ENCODE assay signal across 14 cellular contexts in genomic region chr1:151475175-151475574, GRCh38. TPM values are rescaled to one million over a fixed set of nuclear protein-coding genes. Genes with fewer than 3 reads are reported as not detected.
A peak's percentile ranks its signal among the peaks of the same experiment; 100 is the strongest.
DNase-seq lines count a peak whose midpoint lies in the region; ATAC-seq, FAIRE-seq and TF ChIP-seq lines count a peak whose summit lies in the region.
"Had no signal": no experiment of that assay in that cellular context is flagged by ENCODE, and none has a peak within 500 bp of the region (broad histone marks: within the 10 kb centered on the region; RNA-seq: fewer than 3 reads in every experiment).

No MANE protein-coding gene starts in this region.

- no peaks in the 10 kb centered on the region for H3K36me3 Mint-ChIP-seq in activated CD4-positive, alpha-beta T cell treated with anti-CD3 and anti-CD28 coated beads, Interleukin-2, amount 10 ng/mL, durations not matched to agents 24 days and 14 days (ENCODE audit: low read depth)

- peaks cover 4% of the 10 kb centered on the region for H3K27me3 Mint-ChIP-seq in activated CD4-positive, alpha-beta T cell treated with anti-CD3 and anti-CD28 coated beads, Interleukin-2, amount 10 ng/mL, durations not matched to agents 24 days and 14 days

- no peaks in the 10 kb centered on the region for H3K9me3 Mint-ChIP-seq in activated CD4-positive, alpha-beta T cell treated with anti-CD3 and anti-CD28 coated beads, Interleukin-2, amount 10 ng/mL, durations not matched to agents 24 days and 14 days
- H3K9me3 Mint-ChIP-seq: activated T-helper 1 cell treated with anti-CD3 and anti-CD28 coated beads, Interleukin-12 subunit alpha, Interleukin-12 subunit beta, Interleukin-2, Interleukin-4 antibody, amounts not matched to agents 30 ng/mL and 10 ng/mL and 1 ng/mL, durations not matched to agents 14 hours and 24 hours and 36 hours had no signal

- ATAC-seq in GM18519 (IDR thresholded peaks at IDR 0.05; ENCODE audit: low FRiP score, unreplicated experiment) (peak; percentile 62), GM21390 (IDR thresholded peaks at IDR 0.05; ENCODE audit: unreplicated experiment) (peak; percentile 88), HG03196 (IDR thresholded peaks at IDR 0.05; ENCODE audit: unreplicated experiment) (peak; percentile 77), pancreas (no peak), upper lobe of right lung (no peak)

- no peaks in the 10 kb centered on the region for H3K27me3 ChIP-seq in pancreas
- H3K27me3 ChIP-seq in upper lobe of right lung = no peaks in the 10 kb centered on the region

- H3K4me3 Mint-ChIP-seq in activated CD4-positive, alpha-beta T cell treated with anti-CD3 and anti-CD28 coated beads, Interleukin-2, amount 10 ng/mL, durations not matched to agents 24 days and 14 days = no peak overlapping the region
- H3K4me3 Mint-ChIP-seq: activated T-helper 1 cell treated with anti-CD3 and anti-CD28 coated beads, Interleukin-12 subunit alpha, Interleukin-12 subunit beta, Interleukin-2, Interleukin-4 antibody, amounts not matched to agents 30 ng/mL and 10 ng/mL and 1 ng/mL, durations not matched to agents 14 hours and 24 hours and 36 hours had no signal

- 65 to 82% methylated on average over 1 of the region's 1 CpG for WGBS in pancreas, 2 donors

- no peaks in the 10 kb centered on the region for H3K9me3 ChIP-seq in pancreas
- no peaks in the 10 kb centered on the region for H3K9me3 ChIP-seq in upper lobe of right lung

- H3K27ac Mint-ChIP-seq in activated CD4-positive, alpha-beta T cell treated with anti-CD3 and anti-CD28 coated beads, Interleukin-2, amount 10 ng/mL, durations not matched to agents 24 days and 14 days = no peak overlapping the region
- H3K27ac Mint-ChIP-seq: activated T-helper 1 cell treated with anti-CD3 and anti-CD28 coated beads, Interleukin-12 subunit alpha, Interleukin-12 subunit beta, Interleukin-2, Interleukin-4 antibody, amounts not matched to agents 30 ng/mL and 10 ng/mL and 1 ng/mL, durations not matched to agents 14 hours and 24 hours and 36 hours had no signal

- DNase-seq in epithelial cell of prostate (ENCODE audit: low read depth, low spot score) (peak; percentile 26), pancreas (no peak), upper lobe of right lung (no peak)
- DNase-seq in NK-92 treated with Interleukin-12 subunit alpha and Interleukin-12 subunit beta, amount 100 ng/mL, for 24 hours (lab: John Stamatoyannopoulos, UW) = no peak
- DNase-seq in activated CD4-positive, alpha-beta T cell treated with anti-CD3 and anti-CD28 coated beads, Interleukin-2, amount 10 ng/mL, durations not matched to agents 24 days and 14 days = no peak
- DNase-seq: Calu3; effector memory CD4-positive, alpha-beta T cell; NCI-H1105 treated with DMSO at 0.1 percent for 48 hours had no signal

- FAIRE-seq in pancreas (lab: Jason Lieb, UNC) = no peak
- FAIRE-seq: H54, islet of Langerhans had no signal

- no peak for TF ChIP-seq CTCF in pancreas (IDR thresholded peaks at IDR 0.05)
- no peak for TF ChIP-seq CTCF in upper lobe of right lung (IDR thresholded peaks at IDR 0.05)

- H3K4me1 ChIP-seq in pancreas (peaks cover 0 to 5% (median 0%) of the 10 kb centered on the region in 3 donors), upper lobe of right lung (peaks cover 13% of the 10 kb centered on the region)

- H3K4me3 ChIP-seq in pancreas (no peak overlapping the region), upper lobe of right lung (no peak overlapping the region)

- intact Hi-C loops in pancreas (cut with DNase I) (no loop called here), upper lobe of right lung (cut with DNase I) (no loop called here)
- intact Hi-C loops in activated CD4-positive, alpha-beta T cell treated with anti-CD3 and anti-CD28 coated beads, Interleukin-2, amount 10 ng/mL, durations not matched to agents 24 days and 14 days (cut with micrococcal nuclease) = no loop called here

- H3K27ac ChIP-seq in epithelial cell of prostate = no peak overlapping the region
- no peak overlapping the region for H3K27ac ChIP-seq in pancreas
- H3K27ac ChIP-seq in upper lobe of right lung = no peak overlapping the region

- no peaks in the 10 kb centered on the region for H3K36me3 ChIP-seq in pancreas
- no peaks in the 10 kb centered on the region for H3K36me3 ChIP-seq in upper lobe of right lung

- H3K4me1 Mint-ChIP-seq in activated CD4-positive, alpha-beta T cell treated with anti-CD3 and anti-CD28 coated beads, Interleukin-2, amount 10 ng/mL, durations not matched to agents 24 days and 14 days = peaks cover 16% of the 10 kb centered on the region

RNA-seq across cellular contexts. Expression of gene POGZ, which starts 15.9 kb away (rescaled TPM):
- total RNA-seq in pancreas (10 to 100 TPM; 24.5 to 61.0 (median 32.4) TPM), upper lobe of right lung (96.3 TPM)
- polyA plus RNA-seq in pancreas = 10 to 100 TPM; 30.4 to 45.6 TPM
- 82.6 and 86.5 TPM in 2 replicates for total RNA-seq in activated CD4-positive, alpha-beta T cell treated with anti-CD3 and anti-CD28 coated beads, Interleukin-2, amount 10 ng/mL, durations not matched to agents 24 days and 14 days

RNA-seq across cellular contexts. Expression of gene CGN, which starts 36.0 kb away (rescaled TPM):
- total RNA-seq in pancreas (10 to 100 TPM; 26.9 to 47.5 (median 35.8) TPM), upper lobe of right lung (62.5 TPM)
- 10 to 100 TPM; 40.6 to 63.2 TPM for polyA plus RNA-seq in pancreas
- 0.07 and 0.28 TPM in 2 replicates for total RNA-seq in activated CD4-positive, alpha-beta T cell treated with anti-CD3 and anti-CD28 coated beads, Interleukin-2, amount 10 ng/mL, durations not matched to agents 24 days and 14 days

Comparison
In these comparisons a context has a peak if more than half of its experiments do, and no peak if none do; other contexts are left out.
1. ATAC-seq: peak in GM18519 (single experiment), GM21390 (single experiment) and HG03196 (single experiment); none in pancreas (0 of 4) and upper lobe of right lung (single experiment).
2. RNA of gene CGN, which starts 36.0 kb away (total RNA-seq): 62.5 TPM in upper lobe of right lung (single experiment) and 26.9 to 47.5 TPM in pancreas; 0.07 to 0.28 TPM in activated CD4-positive, alpha-beta T cell treated with anti-CD3 and anti-CD28 coated beads, Interleukin-2, amount 10 ng/mL, durations not matched to agents 24 days and 14 days; every median in the first group is over 10 times any median in the second.